In the genomic region with DNA sequence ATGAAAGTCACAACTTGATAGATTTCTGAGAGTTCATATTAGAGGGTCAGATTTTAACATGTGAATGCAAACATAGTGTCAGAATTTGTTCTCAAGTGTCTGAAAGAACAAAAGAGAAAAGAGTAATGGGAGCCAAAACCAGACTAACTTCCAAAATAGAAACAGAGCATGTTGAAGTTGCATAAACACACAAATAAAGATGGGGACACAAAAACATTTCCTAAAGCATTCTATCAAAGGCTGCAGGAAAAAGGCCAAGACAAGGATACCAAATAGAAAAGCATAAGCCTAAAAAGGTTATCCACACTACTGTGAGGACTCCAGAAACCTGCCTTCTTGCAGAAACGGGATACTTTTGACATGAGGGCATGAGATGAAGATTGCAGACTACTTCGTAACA, we compare ENCODE assay signal across 25 cellular contexts.
"Had no signal": no experiment of that assay in that cellular context is flagged by ENCODE, and none has a peak within 500 bp of the region (broad histone marks: within the 10 kb centered on the region; RNA-seq: fewer than 3 reads in every experiment).

No MANE protein-coding gene starts in this region.

- H3K27me3 ChIP-seq: adrenal gland, body of pancreas had no signal

- H3K4me3 ChIP-seq: adrenal gland, body of pancreas had no signal

- ATAC-seq: activated naive CD8-positive, alpha-beta T cell treated with anti-CD3 and anti-CD28 coated beads, Interleukin-2, amount 50 U/mL, for 24 hours; activated T-cell treated with anti-CD3 and anti-CD28 coated beads, Interleukin-2, amount 50 U/mL, for 4 hours; body of pancreas; T-helper 17 cell; WTC11 had no signal

- H3K9me3 ChIP-seq: adrenal gland, body of pancreas had no signal

- H3K27ac ChIP-seq: adrenal gland, body of pancreas, epithelial cell of prostate had no signal

- DNase-seq: activated CD4-positive, alpha-beta memory T cell treated with anti-CD3 and anti-CD28 coated beads, Interleukin-2, amount 10 ng/mL, durations not matched to agents 7 days and 5 days; activated CD4-positive, alpha-beta T cell treated with anti-CD3 and anti-CD28 coated beads for 1 hour; activated CD4-positive, alpha-beta T cell treated with anti-CD3 and anti-CD28 coated beads for 4 hours; activated CD4-positive, alpha-beta T cell treated with anti-CD3 and anti-CD28 coated beads, Interleukin-2, amount 10 ng/mL, durations not matched to agents 7 days and 5 days; activated CD4-positive, alpha-beta T cell treated with anti-CD3 and anti-CD28 coated beads, Interleukin-2, amount 50 U/mL, for 4 hours; activated effector memory CD4-positive, alpha-beta T cell treated with anti-CD3 and anti-CD28 coated beads, Interleukin-2, amount 50 U/mL, for 16 hours; activated naive CD4-positive, alpha-beta T cell treated with anti-CD3 and anti-CD28 coated beads for 36 hours; activated naive CD8-positive, alpha-beta T cell treated with anti-CD3 and anti-CD28 coated beads for 36 hours; activated naive CD8-positive, alpha-beta T cell treated with anti-CD3 and anti-CD28 coated beads, Interleukin-2, amount 50 U/mL, for 24 hours; activated T-cell treated with anti-CD3 and anti-CD28 coated beads, Interleukin-2, amount 50 U/mL, for 4 hours; adrenal gland; amygdala; aorta; body of pancreas; caudate nucleus; cortex of kidney; dermis blood vessel endothelial cell; effector CD8-positive, alpha-beta T cell; foreskin fibroblast; glutamatergic neuron; T-helper 1 cell; T-helper 17 cell; T1000 had no signal

- H3K36me3 ChIP-seq: adrenal gland had no signal
